In genomic region chr18:33578371-33579146, GRCh38 we compare ENCODE assay signal across 8 cellular contexts. TPM values are rescaled to one million over a fixed set of nuclear protein-coding genes. Genes with fewer than 3 reads are reported as not detected.
DNase-seq lines count a peak whose midpoint lies in the region; ATAC-seq lines count a peak whose summit lies in the region.

No MANE protein-coding gene starts in this region.

- H3K36me3 Mint-ChIP-seq in activated T-cell treated with anti-CD3 and anti-CD28 coated beads, Interleukin-2, amount 50 U/mL, for 72 hours (ENCODE audit: insufficient read depth in 2 of 2), result peaks cover 0 to 3% of the 10 kb centered on the region in 2 donors

- H3K27ac Mint-ChIP-seq in activated T-cell treated with anti-CD3 and anti-CD28 coated beads, Interleukin-2, amount 50 U/mL, for 72 hours, result no peak overlapping the region

- intact Hi-C loops in cardiac septum (cut with DNase I), result no loop called here
- intact Hi-C loops in posterior cingulate gyrus (cut with DNase I), result no loop called here

- H3K4me3 ChIP-seq in H7 (ENCODE audit: insufficient read depth, low read depth, low read length), result peak overlapping the region; percentile 58

- peak; percentile 80 for DNase-seq in H7
- DNase-seq in SKM-1 treated with dmso at 0.1 percent for 144 hours (lab: John Stamatoyannopoulos, UW; ENCODE audit: unreplicated experiment), result peak; percentile 36
- peak; percentile 76 for DNase-seq in cardiac septum (ENCODE audit: low spot score)
- peak; percentile 27 to 92 (median 53) for DNase-seq in posterior cingulate gyrus
- DNase-seq in activated T-cell treated with anti-CD3 and anti-CD28 coated beads, Interleukin-2, amount 50 U/mL, for 72 hours, result no peak
- no peak for DNase-seq in inferior parietal cortex (ENCODE audit: extremely low spot score)

- peaks cover 21% of the 10 kb centered on the region for H3K27me3 Mint-ChIP-seq in activated T-cell treated with anti-CD3 and anti-CD28 coated beads, Interleukin-2, amount 50 U/mL, for 72 hours (ENCODE audit: low read depth)

- peak overlapping the region in 1 of 2 donors; percentile 58 for H3K4me3 Mint-ChIP-seq in activated T-cell treated with anti-CD3 and anti-CD28 coated beads, Interleukin-2, amount 50 U/mL, for 72 hours

- no peaks in the 10 kb centered on the region for H3K36me3 ChIP-seq in H7 (replicated peaks; ENCODE audit: control insufficient read depth, insufficient read depth, low read length)

- ATAC-seq in activated T-cell treated with anti-CD3 and anti-CD28 coated beads, Interleukin-2, amount 50 U/mL, for 72 hours (replicated peaks in 1 of 2), result no peak
- ATAC-seq in HG02852 (IDR thresholded peaks at IDR 0.05; ENCODE audit: unreplicated experiment), result no peak
- no peak for ATAC-seq in HG02623 (IDR thresholded peaks at IDR 0.05; ENCODE audit: unreplicated experiment)

- H3K27me3 ChIP-seq in H7 (ENCODE audit: control insufficient read depth, insufficient read depth, low read length), result peaks cover 33% of the 10 kb centered on the region

- no peaks in the 10 kb centered on the region for H3K4me1 Mint-ChIP-seq in activated T-cell treated with anti-CD3 and anti-CD28 coated beads, Interleukin-2, amount 50 U/mL, for 72 hours (ENCODE audit: low read depth)

- H3K9me3 Mint-ChIP-seq in activated T-cell treated with anti-CD3 and anti-CD28 coated beads, Interleukin-2, amount 50 U/mL, for 72 hours, result no peaks in the 10 kb centered on the region

RNA-seq across cellular contexts. Expression of gene ASXL3, which starts 0.5 kb away (rescaled TPM):
- 0.07 and 0.63 TPM in 2 replicates for total RNA-seq in H7 (2014; rRNA removed; shearing (Covaris generic))
- 6.1 TPM for total RNA-seq in cardiac septum
- total RNA-seq in activated T-cell treated with anti-CD3 and anti-CD28 coated beads, Interleukin-2, amount 50 U/mL, for 72 hours, result not detected

Comparison
In these comparisons a context has a peak if more than half of its experiments do, and no peak if none do; other contexts are left out.
1. DNase-seq: peak in H7 (single experiment), SKM-1 treated with dmso at 0.1 percent for 144 hours (single experiment), cardiac septum (single experiment) and posterior cingulate gyrus (10 of 10); none in activated T-cell treated with anti-CD3 and anti-CD28 coated beads, Interleukin-2, amount 50 U/mL, for 72 hours (0 of 2) and inferior parietal cortex (single experiment).